Comparison of ENCODE assay signal across 2 cellular contexts in the genomic region with DNA sequence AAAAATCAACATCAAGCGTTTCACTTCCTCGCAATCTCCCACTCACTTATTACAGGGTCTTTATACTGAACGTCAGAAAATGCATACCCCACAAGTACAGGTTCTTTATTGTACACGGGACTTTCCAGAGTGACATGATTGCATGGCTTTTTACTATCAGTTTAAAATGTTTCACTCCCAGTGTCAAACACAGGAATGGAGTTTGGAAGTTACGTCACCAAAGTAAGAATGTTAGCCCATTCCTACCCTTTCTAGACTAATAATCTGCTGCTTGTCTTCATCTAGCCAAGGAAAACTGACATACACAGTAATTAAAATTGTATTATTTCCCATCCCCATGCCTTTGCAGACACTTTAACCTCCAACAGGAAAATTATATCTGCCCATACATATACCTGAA.
TF ChIP-seq lines count a peak whose summit lies in the region.

No MANE protein-coding gene starts in this region.

TF ChIP-seq in HepG2, 621 proteins besides CTCF, POLR2A, EP300 and RAD21 (continued from another document):
- TF ChIP-seq CREB1 (IDR thresholded peaks at IDR 0.05) (peak; percentile 66), CREB1 (CRISPR knock-in tag; IDR thresholded peaks at IDR 0.05) (no peak), NFIB (CRISPR knock-in tag; IDR thresholded peaks at IDR 0.05; ENCODE audit: borderline replicate concordance) (no peak)

TF ChIP-seq in neural cell, 6 proteins besides CTCF, POLR2A, EP300 and RAD21:
- TF ChIP-seq REST (IDR thresholded peaks at IDR 0.05; ENCODE audit: borderline replicate concordance) (peak; percentile 36), TAF1 (IDR thresholded peaks at IDR 0.05; ENCODE audit: low read depth) (no peak), POLR2AphosphoS5 (IDR thresholded peaks at IDR 0.05) (no peak), EZH2 (IDR thresholded peaks at IDR 0.05; ENCODE audit: borderline replicate concordance, insufficient read depth, low read length, poor library complexity, severe bottlenecking) (no peak)
